In genomic region chr10:74593470-74593869, GRCh38 we compare ENCODE assay signal across 14 cellular contexts.
DNase-seq lines count a peak whose midpoint lies in the region; ATAC-seq and TF ChIP-seq lines count a peak whose summit lies in the region.
"Had no signal": no experiment of that assay in that cellular context is flagged by ENCODE, and none has a peak within 500 bp of the region (broad histone marks: within the 10 kb centered on the region; RNA-seq: fewer than 3 reads in every experiment).

No MANE protein-coding gene starts in this region.

- no peaks in the 10 kb centered on the region for H3K36me3 ChIP-seq in left ventricle myocardium inferior
- H3K36me3 ChIP-seq in transverse colon = no peaks in the 10 kb centered on the region
- no peaks in the 10 kb centered on the region for H3K36me3 ChIP-seq in neural progenitor cell
- H3K36me3 ChIP-seq: heart right ventricle had no signal

- H3K4me1 Mint-ChIP-seq in activated naive CD8-positive, alpha-beta T cell (ENCODE audit: low read depth) = peaks cover 44% of the 10 kb centered on the region
- H3K4me1 Mint-ChIP-seq in activated naive CD8-positive, alpha-beta T cell treated with anti-CD3 and anti-CD28 coated beads for 36 hours = peaks cover 29% of the 10 kb centered on the region
- peaks cover 38% of the 10 kb centered on the region for H3K4me1 Mint-ChIP-seq in activated naive CD8-positive, alpha-beta T cell treated with anti-CD3 and anti-CD28 coated beads, Interleukin-2, amount 50 U/mL, for 24 hours
- H3K4me1 Mint-ChIP-seq in activated naive CD4-positive, alpha-beta T cell treated with anti-CD3 and anti-CD28 coated beads for 36 hours (ENCODE audit: low read depth) = peaks cover 26% of the 10 kb centered on the region
- H3K4me1 Mint-ChIP-seq in neural progenitor cell = peaks cover 20% of the 10 kb centered on the region

- H3F3A ChIP-seq in neural progenitor cell (ENCODE audit: low read depth) = no peaks in the 10 kb centered on the region

- no peak overlapping the region for H2AFZ ChIP-seq in neural progenitor cell (replicated peaks)

- intact Hi-C loops in left ventricle myocardium inferior (cut with micrococcal nuclease) (no loop called here), transverse colon (cut with DNase I; ENCODE audit: low total_unique reads) (no loop called here)
- intact Hi-C loops in activated naive CD4-positive, alpha-beta T cell treated with anti-CD3 and anti-CD28 coated beads for 36 hours (cut with micrococcal nuclease) = no loop called here

- no peak overlapping the region for H3K9ac ChIP-seq in neural progenitor cell

- H3K4me3 ChIP-seq in left ventricle myocardium inferior = no peak overlapping the region
- no peak overlapping the region for H3K4me3 ChIP-seq in transverse colon
- H3K4me3 ChIP-seq in neural progenitor cell = no peak overlapping the region
- H3K4me3 ChIP-seq: heart right ventricle had no signal

- no peaks in the 10 kb centered on the region for H3K9me3 ChIP-seq in left ventricle myocardium inferior (replicated peaks)
- H3K9me3 ChIP-seq in transverse colon = no peaks in the 10 kb centered on the region
- H3K9me3 ChIP-seq in neural progenitor cell (ENCODE audit: low read depth) = no peaks in the 10 kb centered on the region
- H3K9me3 ChIP-seq: heart right ventricle had no signal

- no peak for TF ChIP-seq POLR2A in transverse colon (IDR thresholded peaks at IDR 0.05)

- ATAC-seq in activated naive CD8-positive, alpha-beta T cell treated with anti-CD3 and anti-CD28 coated beads, Interleukin-2, amount 50 U/mL, for 24 hours = peak; percentile 37

- CTCF ChIA-PET in activated naive CD4-positive, alpha-beta T cell treated with anti-CD3 and anti-CD28 coated beads for 36 hours (lab: Charles Lee) = no interaction called here

- DNase-seq in activated naive CD8-positive, alpha-beta T cell treated with anti-CD3 and anti-CD28 coated beads for 36 hours = no peak
- DNase-seq in activated naive CD8-positive, alpha-beta T cell treated with anti-CD3 and anti-CD28 coated beads, Interleukin-2, amount 50 U/mL, for 24 hours = no peak
- DNase-seq in left ventricle myocardium inferior (no peak), transverse colon (no peak), neural progenitor cell (ENCODE audit: low spot score) (no peak), COLO668 (lab: John Stamatoyannopoulos, UW; ENCODE audit: unreplicated experiment) (no peak)
- DNase-seq in activated naive CD4-positive, alpha-beta T cell treated with anti-CD3 and anti-CD28 coated beads for 36 hours = no peak
- DNase-seq: C1 segment of cervical spinal cord; heart right ventricle; naive B cell; NCI-H1417 treated with DMSO at 0.1 percent for 48 hours; stimulated activated CD4-positive, alpha-beta T cell treated with anti-CD3 and anti-CD28 coated beads, Interleukin-4, amount 100 ng/mL, for 24 hours had no signal

- no peak overlapping the region for H3K4me3 Mint-ChIP-seq in activated naive CD8-positive, alpha-beta T cell
- no peak overlapping the region for H3K4me3 Mint-ChIP-seq in activated naive CD8-positive, alpha-beta T cell treated with anti-CD3 and anti-CD28 coated beads for 36 hours
- H3K4me3 Mint-ChIP-seq in activated naive CD8-positive, alpha-beta T cell treated with anti-CD3 and anti-CD28 coated beads, Interleukin-2, amount 50 U/mL, for 24 hours = no peak overlapping the region
- H3K4me3 Mint-ChIP-seq in activated naive CD4-positive, alpha-beta T cell treated with anti-CD3 and anti-CD28 coated beads for 36 hours = no peak overlapping the region
- H3K4me3 Mint-ChIP-seq in neural progenitor cell = no peak overlapping the region
- H3K4me3 Mint-ChIP-seq: naive B cell had no signal

- no peaks in the 10 kb centered on the region for H3K27me3 Mint-ChIP-seq in activated naive CD8-positive, alpha-beta T cell
- H3K27me3 Mint-ChIP-seq in activated naive CD8-positive, alpha-beta T cell treated with anti-CD3 and anti-CD28 coated beads for 36 hours = no peaks in the 10 kb centered on the region
- H3K27me3 Mint-ChIP-seq in activated naive CD8-positive, alpha-beta T cell treated with anti-CD3 and anti-CD28 coated beads, Interleukin-2, amount 50 U/mL, for 24 hours = no peaks in the 10 kb centered on the region
- no peaks in the 10 kb centered on the region for H3K27me3 Mint-ChIP-seq in activated naive CD4-positive, alpha-beta T cell treated with anti-CD3 and anti-CD28 coated beads for 36 hours (ENCODE audit: low read depth)
- no peaks in the 10 kb centered on the region for H3K27me3 Mint-ChIP-seq in neural progenitor cell (ENCODE audit: insufficient read depth, low read depth)
- H3K27me3 Mint-ChIP-seq: naive B cell had no signal

- peak overlapping the region; percentile 59 for H3K27ac Mint-ChIP-seq in activated naive CD8-positive, alpha-beta T cell
- no peak overlapping the region for H3K27ac Mint-ChIP-seq in activated naive CD8-positive, alpha-beta T cell treated with anti-CD3 and anti-CD28 coated beads for 36 hours
- H3K27ac Mint-ChIP-seq in activated naive CD8-positive, alpha-beta T cell treated with anti-CD3 and anti-CD28 coated beads, Interleukin-2, amount 50 U/mL, for 24 hours = peak overlapping the region; percentile 3
- no peak overlapping the region for H3K27ac Mint-ChIP-seq in activated naive CD4-positive, alpha-beta T cell treated with anti-CD3 and anti-CD28 coated beads for 36 hours
- H3K27ac Mint-ChIP-seq in neural progenitor cell = no peak overlapping the region

- H3K27ac ChIP-seq in left ventricle myocardium inferior (replicated peaks) (peak overlapping the region; percentile 81), transverse colon (peak overlapping the region; percentile 21 to 64 (median 50)), neural progenitor cell (no peak overlapping the region)
- H3K27ac ChIP-seq: RWPE1 had no signal

- no peaks in the 10 kb centered on the region for H3K79me2 ChIP-seq in neural progenitor cell (ENCODE audit: low read depth)

- peaks cover 13% of the 10 kb centered on the region for H3K36me3 Mint-ChIP-seq in activated naive CD8-positive, alpha-beta T cell
- peaks cover 18% of the 10 kb centered on the region for H3K36me3 Mint-ChIP-seq in activated naive CD8-positive, alpha-beta T cell treated with anti-CD3 and anti-CD28 coated beads for 36 hours
- H3K36me3 Mint-ChIP-seq in activated naive CD8-positive, alpha-beta T cell treated with anti-CD3 and anti-CD28 coated beads, Interleukin-2, amount 50 U/mL, for 24 hours (ENCODE audit: low read depth) = peaks cover 25% of the 10 kb centered on the region
- peaks cover 5% of the 10 kb centered on the region for H3K36me3 Mint-ChIP-seq in activated naive CD4-positive, alpha-beta T cell treated with anti-CD3 and anti-CD28 coated beads for 36 hours (ENCODE audit: low read depth)
- H3K36me3 Mint-ChIP-seq in neural progenitor cell = peaks cover 1% of the 10 kb centered on the region

- WGBS in transverse colon (ENCODE audit: low coverage in 1 of 2), 2 donors = 74 to 77% methylated on average over 2 of the region's 2 CpGs

- in situ Hi-C loops in transverse colon (cut with MboI; ENCODE audit: low pct_ligation_motif_present in 1 of 4, low pct_unique_long_range_greater_than_20kb in 1 of 4, low sequenced_read_pairs in 3 of 4) = no loop called here

- H3K4me1 ChIP-seq in left ventricle myocardium inferior (peaks cover 58% of the 10 kb centered on the region), transverse colon (peaks cover 7 to 36% (median 9%) of the 10 kb centered on the region in 4 donors), neural progenitor cell (peaks cover 12% of the 10 kb centered on the region)

- H3K27me3 ChIP-seq in left ventricle myocardium inferior (ENCODE audit: low read depth) (no peaks in the 10 kb centered on the region), transverse colon (no peaks in the 10 kb centered on the region), neural progenitor cell (no peaks in the 10 kb centered on the region)
- H3K27me3 ChIP-seq: heart right ventricle had no signal

- no peaks in the 10 kb centered on the region for H4K20me1 ChIP-seq in neural progenitor cell (ENCODE audit: low read depth)

- TF ChIP-seq CTCF in left ventricle myocardium inferior (IDR thresholded peaks at IDR 0.05; ENCODE audit: borderline replicate concordance) = no peak
- TF ChIP-seq CTCF in transverse colon (IDR thresholded peaks at IDR 0.05) = no peak
- no peak for TF ChIP-seq CTCF in neural progenitor cell (IDR thresholded peaks at IDR 0.05)

- peak; percentile 52 for TF ChIP-seq EP300 in transverse colon (IDR thresholded peaks at IDR 0.05; ENCODE audit: low read depth)

- no peak overlapping the region for H3K4me2 ChIP-seq in neural progenitor cell

- H3K9me3 Mint-ChIP-seq in activated naive CD8-positive, alpha-beta T cell (ENCODE audit: low read depth) = no peaks in the 10 kb centered on the region
- H3K9me3 Mint-ChIP-seq in activated naive CD8-positive, alpha-beta T cell treated with anti-CD3 and anti-CD28 coated beads for 36 hours = no peaks in the 10 kb centered on the region
- no peaks in the 10 kb centered on the region for H3K9me3 Mint-ChIP-seq in activated naive CD8-positive, alpha-beta T cell treated with anti-CD3 and anti-CD28 coated beads, Interleukin-2, amount 50 U/mL, for 24 hours
- no peaks in the 10 kb centered on the region for H3K9me3 Mint-ChIP-seq in activated naive CD4-positive, alpha-beta T cell treated with anti-CD3 and anti-CD28 coated beads for 36 hours
- no peaks in the 10 kb centered on the region for H3K9me3 Mint-ChIP-seq in neural progenitor cell
- H3K9me3 Mint-ChIP-seq: naive B cell had no signal

Comparison
In these comparisons a context has a peak if more than half of its experiments do, and no peak if none do; other contexts are left out.
1. H3K27ac Mint-ChIP-seq: peak in activated naive CD8-positive, alpha-beta T cell (single experiment) and activated naive CD8-positive, alpha-beta T cell treated with anti-CD3 and anti-CD28 coated beads, Interleukin-2, amount 50 U/mL, for 24 hours (single experiment); none in activated naive CD8-positive, alpha-beta T cell treated with anti-CD3 and anti-CD28 coated beads for 36 hours (single experiment), activated naive CD4-positive, alpha-beta T cell treated with anti-CD3 and anti-CD28 coated beads for 36 hours (single experiment) and neural progenitor cell (single experiment).